ENCODE assay signal across 9 cellular contexts in genomic region chr19:1489463-1489971, GRCh38. TPM values are rescaled to one million over a fixed set of nuclear protein-coding genes. Genes with fewer than 3 reads are reported as not detected.
DNase-seq lines count a peak whose midpoint lies in the region; ATAC-seq and TF ChIP-seq lines count a peak whose summit lies in the region.
"Had no signal": no experiment of that assay in that cellular context is flagged by ENCODE, and none has a peak within 500 bp of the region (broad histone marks: within the 10 kb centered on the region; RNA-seq: fewer than 3 reads in every experiment).

No MANE protein-coding gene starts in this region.

- peak overlapping the region; percentile 76 for H3K4me3 Mint-ChIP-seq in Calu3 (ENCODE audit: low read depth, unreplicated experiment)

- H3K36me3 ChIP-seq in RWPE2 (ENCODE audit: low read depth) (no peaks in the 10 kb centered on the region), trophoblast cell (ENCODE audit: control insufficient read depth in 1 of 2, insufficient read depth in 2 of 2, low read length in 2 of 2) (no peaks in the 10 kb centered on the region)

- peak overlapping the region; percentile 61 for H2BK120ac ChIP-seq in trophoblast cell (ENCODE audit: insufficient read depth, low read length, poor library complexity)

- no peak overlapping the region for H3K14ac ChIP-seq in trophoblast cell (ENCODE audit: low read length)

- intact Hi-C loops in Calu3 (cut with micrococcal nuclease; ENCODE audit: unreplicated experiment), result no loop called here

- DNase-seq in Calu3 (no peak), RWPE2 (ENCODE audit: low spot score) (no peak), fibroblast of mammary gland (ENCODE audit: low read depth) (no peak), trophoblast cell (no peak), NCI-H2196 (lab: John Stamatoyannopoulos, UW; ENCODE audit: unreplicated experiment) (no peak), D341Med (ENCODE audit: low spot score) (no peak), NCI-H345 treated with DMSO at 0.1 percent for 48 hours (lab: John Stamatoyannopoulos, UW; ENCODE audit: unreplicated experiment) (no peak)
- no peak for DNase-seq in stimulated activated CD4-positive, alpha-beta T cell treated with anti-CD3 and anti-CD28 coated beads, Interleukin-2, amount 100 ng/mL, for 48 hours

- no peak overlapping the region for H3K23ac ChIP-seq in trophoblast cell (ENCODE audit: low read length)

- peak overlapping the region; percentile 27 for H2AK5ac ChIP-seq in trophoblast cell (ENCODE audit: low read length)

- peak overlapping the region; percentile 97 for H3K4me2 ChIP-seq in trophoblast cell (ENCODE audit: low read length)

- WGBS in trophoblast cell (ENCODE audit: extremely low coverage, insufficient coverage, insufficient read length), result no CpG with 5 or more reads among the region's 22 CpGs

- CTCF ChIA-PET in Calu3 (lab: Charles Lee), result no interaction called here

- BruUV-seq in Calu3 (replicated peaks; lab: Mats Ljungman, UMichigan), result no TSS peak

- H4K91ac ChIP-seq in trophoblast cell (ENCODE audit: low read depth, low read length), result peak overlapping the region; percentile 72

- ATAC-seq in RWPE2 (ENCODE audit: low read depth), result no peak

- H3K79me1 ChIP-seq in trophoblast cell (ENCODE audit: low read length), result peaks cover 10% of the 10 kb centered on the region

- H3K4me3 ChIP-seq in RWPE2 (ENCODE audit: severe bottlenecking) (peak overlapping the region; percentile 33), fibroblast of mammary gland (ENCODE audit: control insufficient read depth, low read depth, low read length) (peak overlapping the region; percentile 63), trophoblast cell (ENCODE audit: low read depth, low read length) (no peak overlapping the region)

- peaks cover 14% of the 10 kb centered on the region for H3K4me1 Mint-ChIP-seq in Calu3 (ENCODE audit: low read depth, unreplicated experiment)

- peaks cover 21% of the 10 kb centered on the region for H3K36me3 Mint-ChIP-seq in Calu3 (ENCODE audit: insufficient read depth, unreplicated experiment)

- H3K9me3 ChIP-seq in RWPE2 (ENCODE audit: severe bottlenecking) (no peaks in the 10 kb centered on the region), trophoblast cell (ENCODE audit: insufficient read depth, low read depth, low read length) (peaks cover 7% of the 10 kb centered on the region)

- no peaks in the 10 kb centered on the region for H3K9me3 Mint-ChIP-seq in Calu3 (ENCODE audit: low read depth, unreplicated experiment)

- H3K9ac ChIP-seq in trophoblast cell (ENCODE audit: low read length), result peak overlapping the region; percentile 48

- peak overlapping the region; percentile 15 for H2AFZ ChIP-seq in trophoblast cell (ENCODE audit: insufficient read depth, low read length, poor library complexity)

- H3K27ac ChIP-seq in RWPE2 (ENCODE audit: poor library complexity, severe bottlenecking) (no peak overlapping the region), trophoblast cell (ENCODE audit: low read depth, low read length) (no peak overlapping the region)

- H2BK12ac ChIP-seq in trophoblast cell (ENCODE audit: low read length), result no peak overlapping the region

- H4K8ac ChIP-seq in trophoblast cell (ENCODE audit: low read depth, low read length), result peak overlapping the region; percentile 94

- H3K27me3 ChIP-seq in RWPE2 (ENCODE audit: insufficient read depth, poor library complexity, severe bottlenecking) (no peaks in the 10 kb centered on the region), trophoblast cell (ENCODE audit: insufficient read depth, low read length) (peaks cover 5% of the 10 kb centered on the region)

- H3K27ac Mint-ChIP-seq in Calu3 (ENCODE audit: unreplicated experiment), result no peak overlapping the region

- peak overlapping the region; percentile 14 for H3K4ac ChIP-seq in trophoblast cell (ENCODE audit: low read depth, low read length)

- TF ChIP-seq CTCF in Calu3 (IDR thresholded peaks at IDR 0.05; ENCODE audit: unreplicated experiment), result no peak
- no peak for TF ChIP-seq CTCF in RWPE2 (IDR thresholded peaks at IDR 0.05; ENCODE audit: poor library complexity, severe bottlenecking)
- no peak for TF ChIP-seq CTCF in fibroblast of mammary gland (conservative IDR thresholded peaks at IDR 0.05; ENCODE audit: control insufficient read depth, insufficient read depth, low read depth, low read length)

- peak overlapping the region; percentile 73 for H4K12ac ChIP-seq in trophoblast cell (ENCODE audit: low read depth, low read length)

- peaks cover 4% of the 10 kb centered on the region for H3K79me2 ChIP-seq in trophoblast cell (ENCODE audit: control insufficient read depth, insufficient read depth, low read length, poor library complexity)

- H3K18ac ChIP-seq in trophoblast cell (ENCODE audit: low read length), result no peak overlapping the region

- no peaks in the 10 kb centered on the region for H3K4me1 ChIP-seq in RWPE2 (ENCODE audit: insufficient read depth, poor library complexity, severe bottlenecking)
- peaks cover 12% of the 10 kb centered on the region in 2 experiments for H3K4me1 ChIP-seq in trophoblast cell (ENCODE audit: control insufficient read depth in 1 of 2, insufficient read depth in 2 of 2, low read length in 2 of 2)

- no peaks in the 10 kb centered on the region for H3K27me3 Mint-ChIP-seq in Calu3 (ENCODE audit: unreplicated experiment)

- no peak overlapping the region for H2BK5ac ChIP-seq in trophoblast cell (ENCODE audit: low read depth, low read length, poor library complexity)

RNA-seq across cellular contexts. Expression of gene PCSK4, which starts 0.6 kb away (rescaled TPM):
- 4.5 and 5.5 TPM in 2 replicates for total RNA-seq in Calu3 (2022)
- polyA plus RNA-seq in trophoblast cell (2013), result 3.6 and 3.7 TPM in 2 replicates

RNA-seq across cellular contexts. Expression of gene REEP6, which starts 1.5 kb away (rescaled TPM):
- total RNA-seq in Calu3 (2022), result 13.9 and 16.2 TPM in 2 replicates
- polyA plus RNA-seq in trophoblast cell (2013), result 4.2 and 4.8 TPM in 2 replicates

RNA-seq across cellular contexts. Expression of gene C19orf25, which starts 10.5 kb away (rescaled TPM):
- total RNA-seq in Calu3 (2022), result 33.7 and 33.8 TPM in 2 replicates
- polyA plus RNA-seq in trophoblast cell (2013), result 20.9 and 21.6 TPM in 2 replicates

RNA-seq across cellular contexts. Expression of gene ADAMTSL5, which starts 23.3 kb away (rescaled TPM):
- 9.5 and 9.6 TPM in 2 replicates for total RNA-seq in Calu3 (2022)
- polyA plus RNA-seq in trophoblast cell (2013), result 7.5 and 7.6 TPM in 2 replicates
- total RNA-seq: occipital lobe had no signal

RNA-seq across cellular contexts. Expression of gene PLK5, which starts 34.4 kb away (rescaled TPM):
- total RNA-seq in Calu3 (2022), result not detected in 2 replicates
- polyA plus RNA-seq in trophoblast cell (2013), result 0.01 TPM in 1 of 2 replicates, not detected in the other
- total RNA-seq: occipital lobe had no signal
